In genomic region chr13:36445806-36446423, GRCh38 we compare ENCODE assay signal across 23 cellular contexts. TPM values are rescaled to one million over a fixed set of nuclear protein-coding genes. Genes with fewer than 3 reads are reported as not detected.
"Had no signal": no experiment of that assay in that cellular context is flagged by ENCODE, and none has a peak within 500 bp of the region (broad histone marks: within the 10 kb centered on the region; RNA-seq: fewer than 3 reads in every experiment).

No MANE protein-coding gene starts in this region.

- H3K27ac Mint-ChIP-seq: activated naive CD4-positive, alpha-beta T cell treated with anti-CD3 and anti-CD28 coated beads, Interleukin-2, amount 50 U/mL, for 72 hours; activated T-helper 17 cell treated with anti-CD3 and anti-CD28 coated beads, Interleukin-2, amount 50 U/mL, for 72 hours; natural killer cell; stimulated activated naive CD8-positive, alpha-beta T cell treated with anti-CD3 and anti-CD28 coated beads, Interleukin-15, Interleukin-2, amounts not matched to agents 100 ng/mL and 50 ng/mL, for 24 hours; T-cell; T-helper 2 cell treated with Interferon-gamma antibody and Interleukin-4, amounts not matched to agents 5 μg/mL and 100 μg/mL, for 36 hours had no signal

- H3K36me3 ChIP-seq: esophagus muscularis mucosa, gastroesophageal sphincter, ovary, right lobe of liver, thyroid gland had no signal

- H3K4me3 ChIP-seq: esophagus muscularis mucosa, gastroesophageal sphincter, ovary, right lobe of liver, skin epidermis, thyroid gland had no signal

- H3K4me3 Mint-ChIP-seq: activated T-helper 17 cell treated with anti-CD3 and anti-CD28 coated beads, Interleukin-2, amount 50 U/mL, for 72 hours; natural killer cell; stimulated activated naive CD8-positive, alpha-beta T cell treated with anti-CD3 and anti-CD28 coated beads, Interleukin-15, Interleukin-2, amounts not matched to agents 100 ng/mL and 50 ng/mL, for 24 hours; T-cell; T-helper 2 cell treated with Interferon-gamma antibody and Interleukin-4, amounts not matched to agents 5 μg/mL and 100 μg/mL, for 36 hours had no signal

- H3K4me1 Mint-ChIP-seq: activated T-helper 17 cell treated with anti-CD3 and anti-CD28 coated beads, Interleukin-2, amount 50 U/mL, for 72 hours; natural killer cell; T-cell had no signal

- H3K36me3 Mint-ChIP-seq: activated naive CD4-positive, alpha-beta T cell treated with anti-CD3 and anti-CD28 coated beads, Interleukin-2, amount 50 U/mL, for 72 hours; natural killer cell; T-cell had no signal

- H3K4me1 ChIP-seq: esophagus muscularis mucosa, gastroesophageal sphincter, right lobe of liver, thyroid gland had no signal

- ATAC-seq: activated naive CD4-positive, alpha-beta T cell treated with anti-CD3 and anti-CD28 coated beads, Interleukin-2, amount 50 U/mL, for 72 hours; activated T-helper 17 cell treated with anti-CD3 and anti-CD28 coated beads, Interleukin-2, amount 50 U/mL, for 72 hours; gastroesophageal sphincter; left ventricle myocardium superior; T-cell had no signal

- H3K27me3 ChIP-seq: ovary, right lobe of liver, thyroid gland had no signal

- DNase-seq: activated CD4-positive, alpha-beta T cell treated with anti-CD3 and anti-CD28 coated beads for 1 hour; activated CD4-positive, alpha-beta T cell treated with anti-CD3 and anti-CD28 coated beads, Interleukin-2, amount 50 U/mL, for 1 hour; activated T-cell treated with anti-CD3 and anti-CD28 coated beads, Interleukin-2, amount 50 U/mL, for 1 hour; amniotic stem cell; cerebellar nuclear complex; cortex of kidney; hypothalamus; left ventricle myocardium superior; midbrain; natural killer cell; ovary; right lobe of liver; stimulated activated CD4-positive, alpha-beta T cell treated with anti-CD3 and anti-CD28 coated beads, Interleukin-1b, Interleukin-23, amount 100 ng/mL, for 48 hours; substantia nigra; T-cell; thyroid gland had no signal

- H3K9me3 ChIP-seq: esophagus muscularis mucosa, gastroesophageal sphincter, ovary, right lobe of liver, thyroid gland had no signal

- H3K9me3 Mint-ChIP-seq: activated naive CD4-positive, alpha-beta T cell treated with anti-CD3 and anti-CD28 coated beads, Interleukin-2, amount 50 U/mL, for 72 hours; activated T-helper 17 cell treated with anti-CD3 and anti-CD28 coated beads, Interleukin-2, amount 50 U/mL, for 72 hours; natural killer cell; stimulated activated naive CD8-positive, alpha-beta T cell treated with anti-CD3 and anti-CD28 coated beads, Interleukin-15, Interleukin-2, amounts not matched to agents 100 ng/mL and 50 ng/mL, for 24 hours; T-cell; T-helper 2 cell treated with Interferon-gamma antibody and Interleukin-4, amounts not matched to agents 5 μg/mL and 100 μg/mL, for 36 hours had no signal

- H3K27ac ChIP-seq: esophagus muscularis mucosa, gastroesophageal sphincter, ovary, right lobe of liver, skin epidermis, thyroid gland had no signal

RNA-seq across cellular contexts. Expression of gene CCNA1, which starts 13.6 kb away (rescaled TPM):
- total RNA-seq: left ventricle myocardium superior, T-cell had no signal
